ENCODE assay signal across 1 cellular context in the genomic region with DNA sequence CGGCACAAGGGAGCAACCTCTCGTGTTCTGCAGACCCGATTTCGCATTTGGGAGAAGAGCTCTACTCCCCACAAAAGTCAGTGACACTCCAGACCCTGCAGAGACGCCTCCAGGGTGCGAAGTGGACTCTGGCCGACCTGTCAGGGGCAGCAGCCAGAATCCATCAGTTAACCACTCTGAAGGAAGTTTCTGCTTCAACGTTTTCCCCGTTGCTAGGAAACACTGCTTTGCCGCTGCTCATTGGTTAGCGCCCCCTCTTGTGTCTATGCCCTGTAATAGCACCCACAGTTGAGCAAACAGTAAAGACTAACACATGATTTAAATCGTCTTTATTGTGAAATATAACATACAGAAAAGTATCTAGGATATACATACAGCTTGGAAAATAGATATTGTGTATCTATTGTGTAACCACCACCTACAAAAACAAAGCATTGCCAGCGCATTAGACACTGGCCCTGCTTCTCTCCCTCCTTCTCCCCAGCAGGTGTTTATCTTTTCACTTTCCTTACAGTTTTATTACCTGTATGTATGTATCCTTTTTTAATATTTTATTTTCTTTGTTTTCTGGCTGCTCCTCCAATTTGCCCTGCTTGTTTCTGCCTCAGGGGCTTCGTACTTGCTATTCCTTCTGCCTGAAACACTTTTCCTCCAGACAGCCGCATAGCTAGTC.
A peak's percentile ranks its signal among the peaks of the same experiment; 100 is the strongest.
TF ChIP-seq lines count a peak whose summit lies in the region.

No MANE protein-coding gene starts in this region.

TF ChIP-seq in GM12878, 131 proteins besides CTCF, POLR2A, EP300 and RAD21 (continued from another document):
- TF ChIP-seq GATAD2B (conservative IDR thresholded peaks at IDR 0.05; ENCODE audit: low read depth), result no peak; the same call in 1 of the 2 replicates
- TF ChIP-seq SP1 (IDR thresholded peaks at IDR 0.05; ENCODE audit: low read depth, low read length), result peak; percentile 20
- TF ChIP-seq, protein P1, sequence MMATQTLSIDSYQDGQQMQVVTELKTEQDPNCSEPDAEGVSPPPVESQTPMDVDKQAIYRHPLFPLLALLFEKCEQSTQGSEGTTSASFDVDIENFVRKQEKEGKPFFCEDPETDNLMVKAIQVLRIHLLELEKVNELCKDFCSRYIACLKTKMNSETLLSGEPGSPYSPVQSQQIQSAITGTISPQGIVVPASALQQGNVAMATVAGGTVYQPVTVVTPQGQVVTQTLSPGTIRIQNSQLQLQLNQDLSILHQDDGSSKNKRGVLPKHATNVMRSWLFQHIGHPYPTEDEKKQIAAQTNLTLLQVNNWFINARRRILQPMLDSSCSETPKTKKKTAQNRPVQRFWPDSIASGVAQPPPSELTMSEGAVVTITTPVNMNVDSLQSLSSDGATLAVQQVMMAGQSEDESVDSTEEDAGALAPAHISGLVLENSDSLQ (IDR thresholded peaks at IDR 0.05), result peak; percentile 65
- TF ChIP-seq SMC3 (IDR thresholded peaks at IDR 0.05; ENCODE audit: borderline replicate concordance, low read length), result peak; percentile 75
- TF ChIP-seq, protein P2, sequence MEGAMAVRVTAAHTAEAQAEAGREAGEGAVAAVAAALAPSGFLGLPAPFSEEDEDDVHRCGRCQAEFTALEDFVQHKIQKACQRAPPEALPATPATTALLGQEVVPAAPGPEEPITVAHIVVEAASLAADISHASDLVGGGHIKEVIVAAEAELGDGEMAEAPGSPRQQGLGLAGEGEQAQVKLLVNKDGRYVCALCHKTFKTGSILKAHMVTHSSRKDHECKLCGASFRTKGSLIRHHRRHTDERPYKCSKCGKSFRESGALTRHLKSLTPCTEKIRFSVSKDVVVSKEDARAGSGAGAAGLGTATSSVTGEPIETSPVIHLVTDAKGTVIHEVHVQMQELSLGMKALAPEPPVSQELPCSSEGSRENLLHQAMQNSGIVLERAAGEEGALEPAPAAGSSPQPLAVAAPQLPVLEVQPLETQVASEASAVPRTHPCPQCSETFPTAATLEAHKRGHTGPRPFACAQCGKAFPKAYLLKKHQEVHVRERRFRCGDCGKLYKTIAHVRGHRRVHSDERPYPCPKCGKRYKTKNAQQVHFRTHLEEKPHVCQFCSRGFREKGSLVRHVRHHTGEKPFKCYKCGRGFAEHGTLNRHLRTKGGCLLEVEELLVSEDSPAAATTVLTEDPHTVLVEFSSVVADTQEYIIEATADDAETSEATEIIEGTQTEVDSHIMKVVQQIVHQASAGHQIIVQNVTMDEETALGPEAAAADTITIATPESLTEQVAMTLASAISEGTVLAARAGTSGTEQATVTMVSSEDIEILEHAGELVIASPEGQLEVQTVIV (IDR thresholded peaks at IDR 0.05; ENCODE audit: borderline replicate concordance, partially characterized antibody), result no peak
- peak in 1 of 2 experiments; percentile 32; a peak in 1 of 4 replicates for TF ChIP-seq BHLHE40 (IDR thresholded peaks at IDR 0.05; ENCODE audit: borderline replicate concordance in 1 of 2, low read depth in 2 of 2, low read length in 1 of 2)
- no peak for TF ChIP-seq ZNF24 (IDR thresholded peaks at IDR 0.05)
- peak; percentile 27; the same call in 1 of the 2 replicates for TF ChIP-seq RUNX3 (IDR thresholded peaks at IDR 0.05; ENCODE audit: low read length)
- no peak for TF ChIP-seq MEF2B (IDR thresholded peaks at IDR 0.05; ENCODE audit: partially characterized antibody, poor library complexity, severe bottlenecking)
- 0 out of 2 replicates have a peak, but pooled peaks have one; percentile 30 for TF ChIP-seq SREBF1 (IDR thresholded peaks at IDR 0.05; ENCODE audit: low read length)
- peak; percentile 80; the same call in 1 of the 2 replicates for TF ChIP-seq RB1 (IDR thresholded peaks at IDR 0.05; ENCODE audit: borderline replicate concordance)
- TF ChIP-seq YY1 (IDR thresholded peaks at IDR 0.05; ENCODE audit: low read depth, low read length), result 0 out of 2 replicates have a peak, but pooled peaks have one; percentile 43
- TF ChIP-seq RFX5 (IDR thresholded peaks at IDR 0.05; ENCODE audit: low read depth, low read length), result peak; percentile 53; the same call in 1 of the 2 replicates
- TF ChIP-seq CREB1 (IDR thresholded peaks at IDR 0.05; ENCODE audit: low read depth), result 0 out of 2 replicates have a peak, but pooled peaks have one; percentile 16
- TF ChIP-seq USF2 (IDR thresholded peaks at IDR 0.05; ENCODE audit: borderline replicate concordance, low read depth, low read length), result no peak
- peak; percentile 61; the same call in 1 of the 2 replicates for TF ChIP-seq TCF12 (IDR thresholded peaks at IDR 0.05; ENCODE audit: low read depth, low read length)
- 0 out of 2 replicates have a peak, but pooled peaks have one; percentile 7 for TF ChIP-seq PAX5 (IDR thresholded peaks at IDR 0.05; ENCODE audit: borderline replicate concordance, low read depth, low read length)
- TF ChIP-seq BMI1 (IDR thresholded peaks at IDR 0.05; ENCODE audit: borderline replicate concordance), result peak; percentile 89
- peak; percentile 53; the same call in 1 of the 2 replicates for TF ChIP-seq TCF3 (IDR thresholded peaks at IDR 0.05; ENCODE audit: borderline replicate concordance, insufficient read depth, low read depth, low read length)
